In genomic region chr18:58223717-58224424, GRCh38 we compare ENCODE assay signal across 8 cellular contexts.
DNase-seq lines count a peak whose midpoint lies in the region; ATAC-seq and TF ChIP-seq lines count a peak whose summit lies in the region.

No MANE protein-coding gene starts in this region.

- in situ Hi-C loops in mammary epithelial cell (cut with MboI; ENCODE audit: low sequenced_read_pairs in 2 of 2), result no loop called here

- H3K4me2 ChIP-seq in mammary epithelial cell (ENCODE audit: insufficient read depth, low read depth, low read length), result peak overlapping the region; percentile 82

- H3K9ac ChIP-seq in mammary epithelial cell (ENCODE audit: insufficient read depth, low read length), result peak overlapping the region; percentile 100

- H3K27ac Mint-ChIP-seq in CD8-positive, alpha-beta T cell, result no peak overlapping the region

- H3K4me1 ChIP-seq in mammary epithelial cell (ENCODE audit: insufficient read depth, low read length), result peaks cover 45% of the 10 kb centered on the region
- H3K4me1 ChIP-seq in lung (ENCODE audit: control insufficient read depth in 2 of 2, insufficient read depth in 2 of 2, low read length in 2 of 2), result peaks cover 12 to 20% of the 10 kb centered on the region in 2 donors
- no peaks in the 10 kb centered on the region for H3K4me1 ChIP-seq in CD8-positive, alpha-beta T cell (ENCODE audit: insufficient read depth, low read length)

- ATAC-seq in lung (ENCODE audit: insufficient read depth, low FRiP score) (peak; percentile 77), GM18505 (IDR thresholded peaks at IDR 0.05; ENCODE audit: unreplicated experiment) (no peak), HG03520 (IDR thresholded peaks at IDR 0.05; ENCODE audit: unreplicated experiment) (no peak)
- no peak for ATAC-seq in CD8-positive, alpha-beta T cell

- H3K27ac ChIP-seq in mammary epithelial cell (ENCODE audit: insufficient read depth, low read depth, low read length) (peak overlapping the region; percentile 99), lung (ENCODE audit: low read depth in 1 of 2, low read length in 1 of 2) (peak overlapping the region; percentile 84 to 94)
- H3K27ac ChIP-seq in CD8-positive, alpha-beta T cell (ENCODE audit: low read depth, low read length), result no peak overlapping the region

- H3K27me3 ChIP-seq in mammary epithelial cell (ENCODE audit: insufficient read depth, low read length) (no peaks in the 10 kb centered on the region), lung (ENCODE audit: control insufficient read depth, insufficient read depth) (no peaks in the 10 kb centered on the region)
- no peaks in the 10 kb centered on the region for H3K27me3 ChIP-seq in CD8-positive, alpha-beta T cell (ENCODE audit: insufficient read depth, low read length)

- H3K9me3 Mint-ChIP-seq in CD8-positive, alpha-beta T cell, result no peaks in the 10 kb centered on the region

- no peak overlapping the region for H3K4me3 Mint-ChIP-seq in CD8-positive, alpha-beta T cell

- POLR2A ChIA-PET in CD8-positive, alpha-beta T cell (lab: Charles Lee), result no interaction called here

- no peaks in the 10 kb centered on the region for H4K20me1 ChIP-seq in mammary epithelial cell (ENCODE audit: insufficient read depth, low read length)

- peak overlapping the region; percentile 71 to 96 (median 93) for H3K4me3 ChIP-seq in mammary epithelial cell (replicated peaks in 1 of 3; ENCODE audit: insufficient read depth in 1 of 3, low read depth in 2 of 3, low read length in 3 of 3)
- H3K4me3 ChIP-seq in lung, result peak overlapping the region; percentile 8
- H3K4me3 ChIP-seq in CD8-positive, alpha-beta T cell (ENCODE audit: low read depth, low read length), result no peak overlapping the region

- H3K9me3 ChIP-seq in mammary epithelial cell (replicated peaks; ENCODE audit: insufficient read depth, low read length) (no peaks in the 10 kb centered on the region), lung (ENCODE audit: control insufficient read depth in 2 of 2, insufficient read depth in 1 of 2, low read length in 1 of 2) (no peaks in the 10 kb centered on the region)
- no peaks in the 10 kb centered on the region for H3K9me3 ChIP-seq in CD8-positive, alpha-beta T cell (ENCODE audit: low read length)

- no peak for TF ChIP-seq POLR2A in GM18505 (IDR thresholded peaks at IDR 0.05; ENCODE audit: borderline replicate concordance, extremely low read depth, insufficient read depth, insufficient read length)

- BruUV-seq in mammary epithelial cell (replicated peaks; lab: Mats Ljungman, UMichigan), result no TSS peak

- TF ChIP-seq CTCF in AG09319 (IDR thresholded peaks at IDR 0.05; ENCODE audit: low read depth, low read length), result no peak
- TF ChIP-seq CTCF in mammary epithelial cell (conservative IDR thresholded peaks at IDR 0.05 in 1 of 2, IDR thresholded peaks at IDR 0.05 in 1 of 2; ENCODE audit: extremely low read depth in 1 of 2, insufficient read depth in 1 of 2, low read depth in 1 of 2, low read length in 2 of 2), result no peak
- no peak for TF ChIP-seq CTCF in lung (IDR thresholded peaks at IDR 0.05; ENCODE audit: control extremely low read depth, extremely low read depth)
- no peak for TF ChIP-seq CTCF in CD8-positive, alpha-beta T cell (IDR thresholded peaks at IDR 0.05)

- 0% methylated on average over 12 of the region's 15 CpGs for WGBS in mammary epithelial cell (ENCODE audit: low coverage, missing lambda C conversion rate)
- WGBS in lung, 2 donors, result 46 to 70% methylated on average over 15 of the region's 15 CpGs

- H2AFZ ChIP-seq in mammary epithelial cell (ENCODE audit: low read depth, low read length), result no peak overlapping the region

- intact Hi-C loops in mammary epithelial cell (cut with micrococcal nuclease), result loop anchor here (1.0 to 2.0 kb wide), 4 partner anchors 38 to 179 kb away; partner anchors contain the start of gene NEDD4L
- intact Hi-C loops in CD8-positive, alpha-beta T cell (cut with DNase I, micrococcal nuclease), result no loop called here

- CTCF ChIA-PET in mammary epithelial cell (lab: Charles Lee; ENCODE audit: low non-redundant PET), result interaction anchor here (0.6 to 1.3 kb wide), 2 partner anchors 51 to 98 kb away, joined by 3 to 5 read pairs; no protein-coding TSS in a partner anchor
- CTCF ChIA-PET in CD8-positive, alpha-beta T cell (lab: Charles Lee), result no interaction called here

- DNase-seq in AG09319 (ENCODE audit: extremely low read depth, low read depth) (peak; percentile 58), M059J (ENCODE audit: low read depth) (peak; percentile 98), mammary epithelial cell (peak; percentile 96), lung (ENCODE audit: low spot score) (peak; percentile 72), middle frontal gyrus (ENCODE audit: extremely low spot score, low spot score) (no peak)
- DNase-seq in CD8-positive, alpha-beta T cell, result no peak

- H3K27me3 Mint-ChIP-seq in CD8-positive, alpha-beta T cell (ENCODE audit: low read depth), result no peaks in the 10 kb centered on the region

- no peaks in the 10 kb centered on the region for H3K4me1 Mint-ChIP-seq in CD8-positive, alpha-beta T cell (ENCODE audit: low read depth)

- dilution Hi-C loops in mammary epithelial cell (cut with HindIII; ENCODE audit: low sequenced_read_pairs), result loop anchor here (5.0 kb wide), 2 partner anchors 37 to 63 kb away; no protein-coding TSS in a partner anchor

- H3K36me3 Mint-ChIP-seq in CD8-positive, alpha-beta T cell, result no peaks in the 10 kb centered on the region

- H3K79me2 ChIP-seq in mammary epithelial cell (ENCODE audit: insufficient read depth, low read length), result peaks cover 98% of the 10 kb centered on the region

- H3K36me3 ChIP-seq in mammary epithelial cell (ENCODE audit: insufficient read depth, low read length), result no peaks in the 10 kb centered on the region
- H3K36me3 ChIP-seq in lung (ENCODE audit: control insufficient read depth in 2 of 2, insufficient read depth in 2 of 2, low read length in 2 of 2), result no peaks in the 10 kb centered on the region
- H3K36me3 ChIP-seq in CD8-positive, alpha-beta T cell (ENCODE audit: insufficient read depth, low read length), result no peaks in the 10 kb centered on the region

Comparison
In these comparisons a context has a peak if more than half of its experiments do, and no peak if none do; other contexts are left out.
1. DNase-seq: peak in AG09319 (single experiment), M059J (single experiment), mammary epithelial cell (single experiment) and lung (single experiment); none in middle frontal gyrus (single experiment) and CD8-positive, alpha-beta T cell (0 of 7).